In the genomic region with DNA sequence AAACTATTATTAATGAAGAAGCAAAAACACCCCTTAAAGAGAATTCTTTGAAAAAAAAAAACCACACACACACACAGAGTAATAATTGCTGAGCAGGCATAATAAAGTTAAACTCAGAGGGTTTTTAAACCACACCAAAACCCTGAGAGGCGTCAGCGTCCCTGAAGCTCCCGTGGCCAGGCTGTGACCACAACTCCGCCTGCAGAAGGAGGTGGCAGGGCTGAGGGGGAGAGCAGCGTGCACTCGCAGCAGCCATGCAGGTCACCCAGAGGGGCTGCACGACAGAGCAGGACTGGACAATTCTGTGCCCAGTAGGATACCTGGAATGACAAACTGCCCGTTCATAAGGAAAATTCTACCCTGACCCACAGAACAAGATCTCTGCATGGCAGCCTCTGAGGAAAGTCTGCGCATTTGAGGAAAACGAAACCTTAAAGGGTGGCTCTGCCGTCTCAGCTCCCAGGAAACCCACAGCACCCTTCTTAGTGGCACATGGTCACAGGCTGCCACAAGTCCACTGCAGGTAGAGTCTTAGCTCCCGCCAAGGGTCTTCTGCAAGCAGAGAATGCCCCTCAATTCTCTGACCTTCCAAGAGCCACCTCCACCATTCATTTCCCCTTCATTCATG, we compare ENCODE assay signal across 9 cellular contexts. TPM values are rescaled to one million over a fixed set of nuclear protein-coding genes. Genes with fewer than 3 reads are reported as not detected.
DNase-seq lines count a peak whose midpoint lies in the region; ATAC-seq, FAIRE-seq and TF ChIP-seq lines count a peak whose summit lies in the region.
"Had no signal": no experiment of that assay in that cellular context is flagged by ENCODE, and none has a peak within 500 bp of the region (broad histone marks: within the 10 kb centered on the region; RNA-seq: fewer than 3 reads in every experiment).

No MANE protein-coding gene starts in this region.

- POLR2A ChIA-PET in A549 (lab: Yijun Ruan, JAX) = no interaction called here
- POLR2A ChIA-PET in activated CD4-positive, alpha-beta memory T cell treated with anti-CD3 and anti-CD28 coated beads for 36 hours (lab: Charles Lee) = no interaction called here

- no peaks in the 10 kb centered on the region for H3K4me1 ChIP-seq in A549

- H3K4me2 ChIP-seq in A549 = peak overlapping the region; percentile 78

- H3K27me3 Mint-ChIP-seq in activated CD4-positive, alpha-beta memory T cell treated with anti-CD3 and anti-CD28 coated beads for 36 hours = peaks cover 7% of the 10 kb centered on the region

- ATAC-seq in A549 (peak; percentile 66 to 86; a peak in 5 of 6 replicates), HG02759 (IDR thresholded peaks at IDR 0.05; ENCODE audit: unreplicated experiment) (peak; percentile 62), GM19395 (IDR thresholded peaks at IDR 0.05; ENCODE audit: unreplicated experiment) (no peak), GM21717 (IDR thresholded peaks at IDR 0.05; ENCODE audit: unreplicated experiment) (no peak), GM21447 (IDR thresholded peaks at IDR 0.05; ENCODE audit: unreplicated experiment) (no peak)

- H3K9me3 ChIP-seq in A549 = no peaks in the 10 kb centered on the region

- peak in 1 of 2 experiments; percentile 23 for DNase-seq in A549 (ENCODE audit: low read depth in 1 of 2, low spot score in 1 of 2)
- peak; percentile 67 for DNase-seq in activated CD4-positive, alpha-beta memory T cell treated with anti-CD3 and anti-CD28 coated beads for 36 hours
- peak; percentile 66 for DNase-seq in fibroblast of villous mesenchyme (ENCODE audit: low read depth)
- peak; percentile 4 to 14 (median 9) for DNase-seq in stimulated activated CD4-positive, alpha-beta T cell treated with anti-CD3 and anti-CD28 coated beads, Interleukin-12 subunit alpha, Interleukin-12 subunit beta, amount 100 ng/mL, for 48 hours (ENCODE audit: low read depth in 2 of 3, low spot score in 1 of 3)

- no peaks in the 10 kb centered on the region for H3K36me3 Mint-ChIP-seq in activated CD4-positive, alpha-beta memory T cell treated with anti-CD3 and anti-CD28 coated beads for 36 hours

- H3K27ac Mint-ChIP-seq in activated CD4-positive, alpha-beta memory T cell treated with anti-CD3 and anti-CD28 coated beads for 36 hours = no peak overlapping the region

- TF ChIP-seq CTCF in A549 (IDR thresholded peaks at IDR 0.05) = no peak
- no peak for TF ChIP-seq CTCF in fibroblast of villous mesenchyme (IDR thresholded peaks at IDR 0.05; ENCODE audit: insufficient read depth, low read depth, low read length)

- TF ChIP-seq POLR2A in A549 (IDR thresholded peaks at IDR 0.05; ENCODE audit: low read length) = no peak

- H3K4me3 ChIP-seq in A549 (peak overlapping the region; percentile 39), fibroblast of villous mesenchyme (ENCODE audit: low read depth, low read length) (peak overlapping the region; percentile 47)

- WGBS in A549 (ENCODE audit: missing lambda C conversion rate) = 8% methylated on average over 12 of the region's 12 CpGs

- H3K9me3 Mint-ChIP-seq in activated CD4-positive, alpha-beta memory T cell treated with anti-CD3 and anti-CD28 coated beads for 36 hours = no peaks in the 10 kb centered on the region
- H3K9me3 Mint-ChIP-seq: neural crest cell had no signal

- no peak for FAIRE-seq in A549 (lab: Jason Lieb, UNC)

- peaks cover 15% of the 10 kb centered on the region for H3K4me1 Mint-ChIP-seq in activated CD4-positive, alpha-beta memory T cell treated with anti-CD3 and anti-CD28 coated beads for 36 hours (ENCODE audit: low read depth)

- peak overlapping the region in 1 of 2 experiments; percentile 19; a peak in 2 of 6 replicates for H3K27ac ChIP-seq in A549

- TF ChIP-seq EP300 in A549 (IDR thresholded peaks at IDR 0.05) = no peak

- peak overlapping the region; percentile 40 for H3K4me3 Mint-ChIP-seq in activated CD4-positive, alpha-beta memory T cell treated with anti-CD3 and anti-CD28 coated beads for 36 hours
- H3K4me3 Mint-ChIP-seq: neural crest cell had no signal

- CTCF ChIA-PET in A549 (lab: Yijun Ruan, JAX) = interaction anchor here (1.3 kb wide), 1 partner anchor 44 kb away, joined by 5 read pairs; the partner anchor contains the start of gene ROR2
- CTCF ChIA-PET in activated CD4-positive, alpha-beta memory T cell treated with anti-CD3 and anti-CD28 coated beads for 36 hours (lab: Charles Lee) = interaction anchor here (0.8 kb wide), 1 partner anchor 44 kb away, joined by 3 read pairs; the partner anchor contains the start of gene ROR2

- intact Hi-C loops in activated CD4-positive, alpha-beta memory T cell treated with anti-CD3 and anti-CD28 coated beads for 36 hours (cut with micrococcal nuclease) = no loop called here

- no peak for TF ChIP-seq RAD21 in A549 (conservative IDR thresholded peaks at IDR 0.05 in 1 of 2, IDR thresholded peaks at IDR 0.05 in 1 of 2)

TF ChIP-seq in A549, 52 proteins besides CTCF, POLR2A, EP300 and RAD21:
- TF ChIP-seq MAFK (IDR thresholded peaks at IDR 0.05; ENCODE audit: partially characterized antibody) = peak; percentile 97
- TF ChIP-seq, protein P1, sequence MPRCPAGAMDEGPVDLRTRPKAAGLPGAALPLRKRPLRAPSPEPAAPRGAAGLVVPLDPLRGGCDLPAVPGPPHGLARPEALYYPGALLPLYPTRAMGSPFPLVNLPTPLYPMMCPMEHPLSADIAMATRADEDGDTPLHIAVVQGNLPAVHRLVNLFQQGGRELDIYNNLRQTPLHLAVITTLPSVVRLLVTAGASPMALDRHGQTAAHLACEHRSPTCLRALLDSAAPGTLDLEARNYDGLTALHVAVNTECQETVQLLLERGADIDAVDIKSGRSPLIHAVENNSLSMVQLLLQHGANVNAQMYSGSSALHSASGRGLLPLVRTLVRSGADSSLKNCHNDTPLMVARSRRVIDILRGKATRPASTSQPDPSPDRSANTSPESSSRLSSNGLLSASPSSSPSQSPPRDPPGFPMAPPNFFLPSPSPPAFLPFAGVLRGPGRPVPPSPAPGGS (IDR thresholded peaks at IDR 0.05) = no peak
TF ChIP-seq in A549: peak in this region for 1.

RNA-seq across cellular contexts. Expression of gene ROR2, which starts 44.0 kb away (rescaled TPM):
- polyA plus RNA-seq in A549 (2011; rRNA removed) = 0.12 and 0.15 TPM in 2 replicates
- 0.16 and 0.21 TPM in 2 replicates for polyA plus RNA-seq in A549 (2012; cell fraction: cytosol; rRNA removed)
- 0.37 and 0.47 TPM in 2 replicates for polyA plus RNA-seq in A549 (2012; cell fraction: nucleus; rRNA removed)
- polyA plus RNA-seq in A549 (2017; fragmentation: RNase III; extraction: RNeasy Plus Mini Kit Qiagen cat#74134 plus additional on column Dnase treatment) = 0.53 to 0.66 TPM (median 0.53 TPM) in 3 replicates
- polyA minus RNA-seq in A549 (2011; rRNA and poly(A)+ RNA removed) = 0.24 and 0.54 TPM in 2 replicates
- under 1 TPM; 0.05 to 0.31 TPM for total RNA-seq in activated CD4-positive, alpha-beta memory T cell treated with anti-CD3 and anti-CD28 coated beads for 36 hours
- 3.0 and 5.2 TPM in 2 replicates for total RNA-seq in fibroblast of villous mesenchyme

Comparison
In these comparisons a context has a peak if more than half of its experiments do, and no peak if none do; other contexts are left out.
1. ATAC-seq: peak in A549 (2 of 2) and HG02759 (single experiment); none in GM19395 (single experiment), GM21717 (single experiment) and GM21447 (single experiment).